26 cellular contexts compared by ENCODE assay signal in the genomic region with DNA sequence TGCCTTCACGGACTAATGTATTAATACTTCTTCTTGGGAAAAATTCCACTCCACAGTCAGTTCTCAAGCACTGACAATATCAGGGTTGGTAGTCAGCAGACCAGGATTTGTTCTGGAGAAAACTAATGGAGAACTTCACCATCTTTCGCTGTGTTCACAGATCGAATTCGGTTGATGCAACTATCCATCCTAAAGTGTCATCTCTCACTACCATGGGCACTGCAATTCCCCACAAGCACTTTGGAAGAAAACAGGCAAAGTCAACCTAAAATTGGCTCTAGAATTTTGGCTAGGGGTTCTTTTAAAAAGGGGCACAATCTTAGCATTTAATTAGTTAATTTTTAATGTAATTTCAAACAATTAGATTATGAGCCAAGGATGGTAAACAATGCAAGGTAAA.
DNase-seq lines count a peak whose midpoint lies in the region; ATAC-seq, FAIRE-seq and TF ChIP-seq lines count a peak whose summit lies in the region.
"Had no signal": no experiment of that assay in that cellular context is flagged by ENCODE, and none has a peak within 500 bp of the region (broad histone marks: within the 10 kb centered on the region; RNA-seq: fewer than 3 reads in every experiment).

No MANE protein-coding gene starts in this region.

- H3K23me2 ChIP-seq in H9 (ENCODE audit: insufficient read length, low read depth, low read length, poor library complexity, severe bottlenecking) = no peaks in the 10 kb centered on the region

- ATAC-seq in left lobe of liver = no peak

- no peak for DNase-seq in H9
- peak; percentile 53 to 65 for DNase-seq in SHP77 (lab: John Stamatoyannopoulos, UW)
- no peak for DNase-seq in keratinocyte (ENCODE audit: low read depth, low spot score)
- DNase-seq in cerebellar nuclear complex (lab: John Stamatoyannopoulos, UW) = no peak
- DNase-seq in left lobe of liver (ENCODE audit: low spot score) = no peak
- no peak for DNase-seq in activated effector memory CD4-positive, alpha-beta T cell treated with anti-CD3 and anti-CD28 coated beads, Interleukin-2, amount 50 U/mL, for 16 hours
- DNase-seq in HCEC 1CT = no peak
- DNase-seq: DMS53, GDM1, HFFc6, NCI-H1048, NCI-H1417 treated with DMSO at 0.1 percent for 48 hours, NCI-H187, NCI-H2107, NCI-H446 treated with DMSO at 0.1 percent for 48 hours, NCI-H526 treated with DMSO at 0.1 percent for 48 hours, OCI-M1, Right ventricle myocardium superior, SW 1271 had no signal

- H4K20me1 ChIP-seq in H9 (ENCODE audit: control insufficient read depth, insufficient read depth, insufficient read length) = no peaks in the 10 kb centered on the region
- no peaks in the 10 kb centered on the region for H4K20me1 ChIP-seq in keratinocyte (ENCODE audit: control insufficient read depth, extremely low read depth, insufficient read depth, low read length)

- H3K4me3 ChIP-seq in keratinocyte (ENCODE audit: control insufficient read depth in 2 of 3, extremely low read depth in 1 of 3, insufficient read depth in 2 of 3, low read depth in 1 of 3, low read length in 3 of 3) = no peak overlapping the region
- H3K4me3 ChIP-seq: SK-N-MC had no signal

- no peak overlapping the region for H3T11ph ChIP-seq in H9 (ENCODE audit: low read length)

- no peak overlapping the region for H3K4me3 Mint-ChIP-seq in H9
- H3K4me3 Mint-ChIP-seq: B cell, CD14-positive monocyte, HFFc6 had no signal

- H4K91ac ChIP-seq in H9 (ENCODE audit: insufficient read length, low read depth, low read length) = no peak overlapping the region

- no peaks in the 10 kb centered on the region for H3K9me3 ChIP-seq in H9 (ENCODE audit: control insufficient read depth, low read depth, low read length)
- no peaks in the 10 kb centered on the region for H3K9me3 ChIP-seq in keratinocyte (ENCODE audit: control insufficient read depth, low read depth, low read length)

- H3K18ac ChIP-seq in H9 (ENCODE audit: insufficient read length, low read depth, low read length) = no peak overlapping the region

- no peak overlapping the region for H3K23ac ChIP-seq in H9 (ENCODE audit: insufficient read length, low read depth, low read length)

- H2BK5ac ChIP-seq in H9 (ENCODE audit: insufficient read length, low read length) = no peak overlapping the region

- H3K56ac ChIP-seq in H9 (ENCODE audit: insufficient read length, low read depth, low read length) = no peak overlapping the region

- no peak overlapping the region for H3K27ac ChIP-seq in H9 (ENCODE audit: insufficient read length, low read depth, low read length)
- H3K27ac ChIP-seq in keratinocyte (ENCODE audit: control insufficient read depth, insufficient read depth, low read length) = no peak overlapping the region
- H3K27ac ChIP-seq: SK-N-MC had no signal

- no peak overlapping the region for H3K27ac Mint-ChIP-seq in H9
- H3K27ac Mint-ChIP-seq: B cell, CD14-positive monocyte, HFFc6 had no signal

- FAIRE-seq in keratinocyte (lab: Jason Lieb, UNC) = peak; percentile 17
- FAIRE-seq: D721Med, GM18507, GM19239, H54 had no signal

- no peak overlapping the region; the same call in 1 of the 2 replicates for H3K14ac ChIP-seq in H9 (ENCODE audit: insufficient read depth, low read length)

- no peaks in the 10 kb centered on the region for H3K79me1 ChIP-seq in H9 (ENCODE audit: insufficient read depth, low read depth, low read length, poor library complexity, severe bottlenecking)

- H2BK120ac ChIP-seq in H9 (ENCODE audit: low read depth, low read length, poor library complexity, severe bottlenecking) = no peak overlapping the region

- WGBS in H9 (ENCODE audit: extremely low coverage, insufficient read length, low lambda C conversion rate) = no CpG with 5 or more reads among the region's 4 CpGs

- H3K9me1 ChIP-seq in keratinocyte (ENCODE audit: control insufficient read depth, extremely low read depth, insufficient read depth, low read length) = no peaks in the 10 kb centered on the region

- no peaks in the 10 kb centered on the region for H3K27me3 Mint-ChIP-seq in H9 (ENCODE audit: low read depth)
- H3K27me3 Mint-ChIP-seq: B cell had no signal

- H3K4me1 ChIP-seq in H9 (ENCODE audit: insufficient read depth, low read length) (no peaks in the 10 kb centered on the region), keratinocyte (ENCODE audit: control insufficient read depth, extremely low read depth, insufficient read depth, low read length) (no peaks in the 10 kb centered on the region)

- dilution Hi-C loops in keratinocyte (cut with MboI; ENCODE audit: extremely low pct_ligation_motif_present, low sequenced_read_pairs) = no loop called here

- no peaks in the 10 kb centered on the region for H3K9me3 Mint-ChIP-seq in H9
- H3K9me3 Mint-ChIP-seq: CD14-positive monocyte, HFFc6 had no signal

- no peak overlapping the region for H2AK5ac ChIP-seq in H9 (ENCODE audit: insufficient read length, low read length)

- peak overlapping the region; percentile 68; the same call in 1 of the 2 replicates for H2BK15ac ChIP-seq in H9 (ENCODE audit: low read depth, low read length)

- no peaks in the 10 kb centered on the region for H3K36me3 Mint-ChIP-seq in H9 (ENCODE audit: insufficient read depth in 1 of 3, low read depth in 3 of 3)
- H3K36me3 Mint-ChIP-seq: CD14-positive monocyte had no signal

- H4K5ac ChIP-seq in H9 (ENCODE audit: insufficient read length, low read depth, low read length) = no peak overlapping the region

- H3K9ac ChIP-seq in H9 (ENCODE audit: extremely low read depth, insufficient read length, low read length) (no peak overlapping the region), keratinocyte (ENCODE audit: control insufficient read depth, extremely low read depth, insufficient read depth, low read length) (no peak overlapping the region)

- H3K79me2 ChIP-seq in H9 (ENCODE audit: insufficient read depth, low read length) = no peaks in the 10 kb centered on the region
- H3K79me2 ChIP-seq in keratinocyte (ENCODE audit: control insufficient read depth, insufficient read depth, low read length) = no peaks in the 10 kb centered on the region

- H4K8ac ChIP-seq in H9 (replicated peaks; ENCODE audit: insufficient read length, low read depth, low read length) = no peak overlapping the region

- TF ChIP-seq CTCF in H9 (conservative IDR thresholded peaks at IDR 0.05) (no peak), keratinocyte (optimal IDR thresholded peaks at IDR 0.05 in 1 of 3, IDR thresholded peaks at IDR 0.05 in 1 of 3, conservative IDR thresholded peaks at IDR 0.05 in 1 of 3; ENCODE audit: extremely low read depth in 1 of 3, insufficient read depth in 2 of 3, low read length in 3 of 3) (no peak)

- H3K27me3 ChIP-seq in H9 (ENCODE audit: insufficient read depth, low read length) (no peaks in the 10 kb centered on the region), keratinocyte (ENCODE audit: control insufficient read depth, extremely low read depth, insufficient read depth, low read length) (no peaks in the 10 kb centered on the region)

- no peaks in the 10 kb centered on the region for H3K36me3 ChIP-seq in keratinocyte (ENCODE audit: control insufficient read depth in 2 of 2, extremely low read depth in 1 of 2, insufficient read depth in 2 of 2, low read length in 2 of 2)

- H2AFZ ChIP-seq in H9 (ENCODE audit: low read length) (no peak overlapping the region), keratinocyte (ENCODE audit: control insufficient read depth, low read length) (no peak overlapping the region)

- H2BK20ac ChIP-seq in H9 (ENCODE audit: low read depth, low read length, poor library complexity, severe bottlenecking) = no peak overlapping the region

- H3K4me1 Mint-ChIP-seq in H9 = no peaks in the 10 kb centered on the region
- H3K4me1 Mint-ChIP-seq: B cell, CD14-positive monocyte had no signal

- H2BK12ac ChIP-seq in H9 (ENCODE audit: insufficient read length, low read depth, low read length) = no peak overlapping the region

- no peak overlapping the region for H3K4me2 ChIP-seq in H9 (ENCODE audit: insufficient read depth, insufficient read length, low read length)
- no peak overlapping the region for H3K4me2 ChIP-seq in keratinocyte (ENCODE audit: control insufficient read depth, extremely low read depth, insufficient read depth, low read depth, low read length)

- H3K4ac ChIP-seq in H9 (ENCODE audit: low read depth, low read length) = no peak overlapping the region

Comparison
In these comparisons a context has a peak if more than half of its experiments do, and no peak if none do; other contexts are left out.
1. DNase-seq: peak in SHP77 (2 of 2); none in H9 (single experiment), keratinocyte (single experiment), cerebellar nuclear complex (0 of 2), left lobe of liver (single experiment), activated effector memory CD4-positive, alpha-beta T cell treated with anti-CD3 and anti-CD28 coated beads, Interleukin-2, amount 50 U/mL, for 16 hours (single experiment) and HCEC 1CT (single experiment).